Comparison of ENCODE assay signal across 24 cellular contexts in genomic region chr12:90481748-90482147, GRCh38.
DNase-seq lines count a peak whose midpoint lies in the region; ATAC-seq, FAIRE-seq and TF ChIP-seq lines count a peak whose summit lies in the region.
"Had no signal": no experiment of that assay in that cellular context is flagged by ENCODE, and none has a peak within 500 bp of the region (broad histone marks: within the 10 kb centered on the region; RNA-seq: fewer than 3 reads in every experiment).

No MANE protein-coding gene starts in this region.

- H3K27me3 ChIP-seq in Panc1 (ENCODE audit: control insufficient read depth, insufficient read depth, low read length): no peaks in the 10 kb centered on the region
- H3K27me3 ChIP-seq: BLaER1 had no signal

- in situ Hi-C loops in Panc1 (cut with HindIII; ENCODE audit: low pct_unique_long_range_greater_than_20kb, low sequenced_read_pairs): no loop called here
- in situ Hi-C loops in GM13977 (cut with MboI; ENCODE audit: low pct_unique_long_range_greater_than_20kb, low sequenced_read_pairs, unreplicated experiment): no loop called here

- H3K36me3 Mint-ChIP-seq in progenitor cell of endocrine pancreas (ENCODE audit: insufficient read depth): no peaks in the 10 kb centered on the region
- H3K36me3 Mint-ChIP-seq: CD4-positive, CD25-positive, alpha-beta regulatory T cell; CD8-positive, alpha-beta T cell had no signal

- CTCF ChIA-PET in Panc1 (lab: Charles Lee): no interaction called here

- H3K27ac Mint-ChIP-seq in progenitor cell of endocrine pancreas: peak overlapping the region; percentile 25
- H3K27ac Mint-ChIP-seq: B cell; CD4-positive, CD25-positive, alpha-beta regulatory T cell; CD8-positive, alpha-beta T cell had no signal

- no peak for TF ChIP-seq CTCF in D721Med (IDR thresholded peaks at IDR 0.05; ENCODE audit: insufficient read depth, missing control alignments)
- no peak for TF ChIP-seq CTCF in Panc1 (IDR thresholded peaks at IDR 0.05)
- TF ChIP-seq CTCF in progenitor cell of endocrine pancreas (IDR thresholded peaks at IDR 0.05; ENCODE audit: unreplicated experiment): no peak
- TF ChIP-seq CTCF in GM13977 (IDR thresholded peaks at IDR 0.05; ENCODE audit: extremely low read depth, insufficient read depth, missing control alignments): no peak

- H3K36me3 ChIP-seq in Panc1 (ENCODE audit: control insufficient read depth, insufficient read depth, low read length): no peaks in the 10 kb centered on the region
- H3K36me3 ChIP-seq: BLaER1 had no signal

- no peak overlapping the region for H3K4me3 ChIP-seq in Panc1 (ENCODE audit: low read depth in 2 of 2, low read length in 2 of 2)
- H3K4me3 ChIP-seq: BLaER1, GM12878, GM23338 had no signal

- H3K9me3 ChIP-seq in Panc1 (ENCODE audit: control insufficient read depth, insufficient read depth, low read depth, low read length): no peaks in the 10 kb centered on the region
- H3K9me3 ChIP-seq: BLaER1, Caco-2 had no signal

- POLR2A ChIA-PET in Panc1 (lab: Charles Lee): no interaction called here

- intact Hi-C loops in Panc1 (cut with micrococcal nuclease; ENCODE audit: unreplicated experiment): no loop called here

- no TSS peak for BruUV-seq in Panc1 (replicated peaks; lab: Mats Ljungman, UMichigan)

- no peaks in the 10 kb centered on the region for H3K27me3 Mint-ChIP-seq in progenitor cell of endocrine pancreas
- H3K27me3 Mint-ChIP-seq: B cell; CD4-positive, CD25-positive, alpha-beta regulatory T cell had no signal

- H3K27ac ChIP-seq in Panc1 (ENCODE audit: low read length) (no peak overlapping the region), substantia nigra (ENCODE audit: low read depth, low read length, poor library complexity, severe bottlenecking) (no peak overlapping the region)
- H3K27ac ChIP-seq: 22Rv1, BLaER1, C4-2B had no signal

- H3K4me3 Mint-ChIP-seq in progenitor cell of endocrine pancreas (ENCODE audit: low read depth): no peak overlapping the region
- H3K4me3 Mint-ChIP-seq: B cell; CD4-positive, CD25-positive, alpha-beta regulatory T cell; CD8-positive, alpha-beta T cell; GM23338; H9 had no signal

- H3K4me1 ChIP-seq in Panc1 (ENCODE audit: control insufficient read depth, insufficient read depth, low read length): no peaks in the 10 kb centered on the region; the same call in 1 of the 2 replicates
- H3K4me1 ChIP-seq: BLaER1, Caco-2 had no signal

- H3K9me3 Mint-ChIP-seq in progenitor cell of endocrine pancreas (ENCODE audit: low read depth): no peaks in the 10 kb centered on the region
- H3K9me3 Mint-ChIP-seq: CD8-positive, alpha-beta T cell; GM23338; H9 had no signal

- ATAC-seq in Panc1: peak; percentile 17; the same call in 1 of the 2 replicates
- ATAC-seq in GM21447 (IDR thresholded peaks at IDR 0.05; ENCODE audit: unreplicated experiment): no peak
- ATAC-seq: CD8-positive, alpha-beta T cell; GM12878; GM23338 had no signal

- peaks cover 15% of the 10 kb centered on the region for H3K4me1 Mint-ChIP-seq in progenitor cell of endocrine pancreas (ENCODE audit: low read depth)
- H3K4me1 Mint-ChIP-seq: B cell; CD4-positive, CD25-positive, alpha-beta regulatory T cell had no signal

- DNase-seq in D721Med (ENCODE audit: insufficient read length, low spot score) (no peak), Panc1 (ENCODE audit: low read depth, low spot score) (no peak), foreskin melanocyte (peak; percentile 3), progenitor cell of endocrine pancreas (ENCODE audit: low spot score, unreplicated experiment) (no peak), GM13977 (ENCODE audit: low spot score) (no peak), substantia nigra (lab: John Stamatoyannopoulos, UW) (no peak)
- DNase-seq in stimulated activated naive CD4-positive, alpha-beta T cell (lab: John Stamatoyannopoulos, UW): no peak
- DNase-seq: Caco-2; CD4-positive, CD25-positive, alpha-beta regulatory T cell; CD8-positive, alpha-beta T cell; DMS 273 treated with DMSO at 0.1 percent for 48 hours; DMS79; EL; GDM1; H9 had no signal

- peak; percentile 21 for FAIRE-seq in D721Med (lab: Jason Lieb, UNC)
- FAIRE-seq: A204.1, GM12878, GM18507 had no signal
